27 cellular contexts compared by ENCODE assay signal in genomic region chr2:71608034-71608433, GRCh38.
A peak's percentile ranks its signal among the peaks of the same experiment; 100 is the strongest.
DNase-seq lines count a peak whose midpoint lies in the region; ATAC-seq and TF ChIP-seq lines count a peak whose summit lies in the region.
"Had no signal": no experiment of that assay in that cellular context is flagged by ENCODE, and none has a peak within 500 bp of the region (broad histone marks: within the 10 kb centered on the region; RNA-seq: fewer than 3 reads in every experiment).

No MANE protein-coding gene starts in this region.

- H3K4me1 Mint-ChIP-seq in activated naive CD4-positive, alpha-beta T cell treated with anti-CD3 and anti-CD28 coated beads, Interleukin-2, amount 10 ng/mL, durations not matched to agents 7 days and 5 days, result peaks cover 13% of the 10 kb centered on the region
- peaks cover 5% of the 10 kb centered on the region for H3K4me1 Mint-ChIP-seq in activated naive CD4-positive, alpha-beta T cell treated with anti-CD3 and anti-CD28 coated beads for 36 hours (ENCODE audit: low read depth)

- intact Hi-C loops in activated naive CD4-positive, alpha-beta T cell treated with anti-CD3 and anti-CD28 coated beads for 36 hours (cut with micrococcal nuclease), result no loop called here
- intact Hi-C loops in stomach (cut with DNase I; ENCODE audit: low total_unique reads), result no loop called here

- peak; percentile 10 for DNase-seq in activated naive CD4-positive, alpha-beta T cell treated with anti-CD3 and anti-CD28 coated beads, Interleukin-2, amount 10 ng/mL, durations not matched to agents 7 days and 5 days
- no peak for DNase-seq in activated naive CD4-positive, alpha-beta T cell treated with anti-CD3 and anti-CD28 coated beads for 36 hours
- DNase-seq in WERI-Rb-1 (peak; percentile 7), left lobe of liver (ENCODE audit: low spot score) (peak; percentile 12), stomach (peak; percentile 13), dermis blood vessel endothelial cell (no peak), OCI-M1 (lab: John Stamatoyannopoulos, UW) (no peak)
- DNase-seq: activated CD4-positive, alpha-beta T cell treated with anti-CD3 and anti-CD28 coated beads for 4 hours; activated T-cell treated with anti-CD3 and anti-CD28 coated beads, Interleukin-2, amount 50 U/mL, for 72 hours; BE2C; effector memory CD8-positive, alpha-beta T cell; foreskin melanocyte; Karpas-422; midbrain; NCI-H1694; NCI-H2171; NCI-H510A treated with DMSO at 0.1 percent for 48 hours; SJCRH30; transverse colon had no signal

- H3K27ac Mint-ChIP-seq in activated naive CD4-positive, alpha-beta T cell treated with anti-CD3 and anti-CD28 coated beads, Interleukin-2, amount 10 ng/mL, durations not matched to agents 7 days and 5 days, result no peak overlapping the region
- no peak overlapping the region for H3K27ac Mint-ChIP-seq in activated naive CD4-positive, alpha-beta T cell treated with anti-CD3 and anti-CD28 coated beads for 36 hours
- H3K27ac Mint-ChIP-seq: activated T-cell treated with anti-CD3 and anti-CD28 coated beads, Interleukin-2, amount 50 U/mL, for 72 hours; effector memory CD8-positive, alpha-beta T cell; naive thymus-derived CD8-positive, alpha-beta T cell had no signal

- H3K4me3 Mint-ChIP-seq in activated naive CD4-positive, alpha-beta T cell treated with anti-CD3 and anti-CD28 coated beads, Interleukin-2, amount 10 ng/mL, durations not matched to agents 7 days and 5 days, result no peak overlapping the region
- no peak overlapping the region for H3K4me3 Mint-ChIP-seq in activated naive CD4-positive, alpha-beta T cell treated with anti-CD3 and anti-CD28 coated beads for 36 hours
- H3K4me3 Mint-ChIP-seq: activated T-cell treated with anti-CD3 and anti-CD28 coated beads, Interleukin-2, amount 50 U/mL, for 72 hours; brain; effector memory CD8-positive, alpha-beta T cell; naive thymus-derived CD8-positive, alpha-beta T cell; stimulated activated naive CD8-positive, alpha-beta T cell treated with anti-CD3 and anti-CD28 coated beads, Interleukin-15, amount 100 ng/mL, for 72 hours had no signal

- no peak for TF ChIP-seq EP300 in stomach (IDR thresholded peaks at IDR 0.05)

- H3K4me3 ChIP-seq in WERI-Rb-1 (ENCODE audit: low read depth, low read length) (no peak overlapping the region), stomach (no peak overlapping the region)
- H3K4me3 ChIP-seq: esophagus muscularis mucosa, hepatocyte, pancreas, SJCRH30, transverse colon had no signal

- no peaks in the 10 kb centered on the region for H3K36me3 Mint-ChIP-seq in activated naive CD4-positive, alpha-beta T cell treated with anti-CD3 and anti-CD28 coated beads, Interleukin-2, amount 10 ng/mL, durations not matched to agents 7 days and 5 days
- H3K36me3 Mint-ChIP-seq in activated naive CD4-positive, alpha-beta T cell treated with anti-CD3 and anti-CD28 coated beads for 36 hours (ENCODE audit: low read depth), result no peaks in the 10 kb centered on the region
- H3K36me3 Mint-ChIP-seq: brain; naive thymus-derived CD8-positive, alpha-beta T cell had no signal

- 59 to 78% (median 74%) methylated on average over 6 of the region's 6 CpGs for WGBS in stomach, 5 donors

- H3K27ac ChIP-seq in WERI-Rb-1, result no peak overlapping the region
- H3K27ac ChIP-seq in stomach, result no peak overlapping the region
- H3K27ac ChIP-seq: esophagus muscularis mucosa, hepatocyte, pancreas, SJCRH30, transverse colon had no signal

- TF ChIP-seq CTCF in WERI-Rb-1 (IDR thresholded peaks at IDR 0.05; ENCODE audit: low read depth, low read length) (no peak), stomach (IDR thresholded peaks at IDR 0.05) (no peak)

- H3K27me3 ChIP-seq in WERI-Rb-1 (ENCODE audit: insufficient read depth, low read depth, severe bottlenecking), result no peaks in the 10 kb centered on the region
- H3K27me3 ChIP-seq in stomach, result no peaks in the 10 kb centered on the region
- H3K27me3 ChIP-seq: BE2C, esophagus muscularis mucosa, pancreas, SJCRH30, transverse colon had no signal

- H3K4me1 ChIP-seq in stomach, result peaks cover 0 to 7% (median 0%) of the 10 kb centered on the region in 4 donors
- H3K4me1 ChIP-seq: BE2C, pancreas, SJCRH30, transverse colon had no signal

- H3K36me3 ChIP-seq in WERI-Rb-1, result no peaks in the 10 kb centered on the region
- peaks cover 0 to 6% (median 0%) of the 10 kb centered on the region in 4 donors for H3K36me3 ChIP-seq in stomach
- H3K36me3 ChIP-seq: BE2C, pancreas, SJCRH30, transverse colon had no signal

- H3K9me3 ChIP-seq in WERI-Rb-1 (ENCODE audit: severe bottlenecking) (no peaks in the 10 kb centered on the region), stomach (no peaks in the 10 kb centered on the region)
- H3K9me3 ChIP-seq: BE2C, esophagus muscularis mucosa, pancreas, SJCRH30, transverse colon had no signal

- H3K9me3 Mint-ChIP-seq in activated naive CD4-positive, alpha-beta T cell treated with anti-CD3 and anti-CD28 coated beads, Interleukin-2, amount 10 ng/mL, durations not matched to agents 7 days and 5 days, result no peaks in the 10 kb centered on the region
- no peaks in the 10 kb centered on the region for H3K9me3 Mint-ChIP-seq in activated naive CD4-positive, alpha-beta T cell treated with anti-CD3 and anti-CD28 coated beads for 36 hours
- H3K9me3 Mint-ChIP-seq: activated T-cell treated with anti-CD3 and anti-CD28 coated beads, Interleukin-2, amount 50 U/mL, for 72 hours; effector memory CD8-positive, alpha-beta T cell; naive thymus-derived CD8-positive, alpha-beta T cell; stimulated activated naive CD8-positive, alpha-beta T cell treated with anti-CD3 and anti-CD28 coated beads, Interleukin-15, amount 100 ng/mL, for 72 hours had no signal

- ATAC-seq in left lobe of liver, result no peak
- ATAC-seq in HG02870 (IDR thresholded peaks at IDR 0.05; ENCODE audit: unreplicated experiment), result no peak
- ATAC-seq: activated T-cell treated with anti-CD3 and anti-CD28 coated beads, Interleukin-2, amount 50 U/mL, for 72 hours; effector memory CD8-positive, alpha-beta T cell; naive thymus-derived CD8-positive, alpha-beta T cell; Panc1; pancreas; stimulated activated naive CD8-positive, alpha-beta T cell treated with anti-CD3 and anti-CD28 coated beads, Interleukin-15, amount 100 ng/mL, for 72 hours had no signal

- CTCF ChIA-PET in activated naive CD4-positive, alpha-beta T cell treated with anti-CD3 and anti-CD28 coated beads, Interleukin-2, amount 10 ng/mL, durations not matched to agents 7 days and 5 days (lab: Charles Lee), result no interaction called here
- CTCF ChIA-PET in activated naive CD4-positive, alpha-beta T cell treated with anti-CD3 and anti-CD28 coated beads for 36 hours (lab: Charles Lee), result no interaction called here

- peaks cover 33% of the 10 kb centered on the region for H3K27me3 Mint-ChIP-seq in activated naive CD4-positive, alpha-beta T cell treated with anti-CD3 and anti-CD28 coated beads, Interleukin-2, amount 10 ng/mL, durations not matched to agents 7 days and 5 days
- H3K27me3 Mint-ChIP-seq in activated naive CD4-positive, alpha-beta T cell treated with anti-CD3 and anti-CD28 coated beads for 36 hours (ENCODE audit: low read depth), result peaks cover 15% of the 10 kb centered on the region

- TF ChIP-seq POLR2A in stomach (IDR thresholded peaks at IDR 0.05), result no peak

Comparison
In these comparisons a context has a peak if more than half of its experiments do, and no peak if none do; other contexts are left out.
1. DNase-seq: peak in activated naive CD4-positive, alpha-beta T cell treated with anti-CD3 and anti-CD28 coated beads, Interleukin-2, amount 10 ng/mL, durations not matched to agents 7 days and 5 days (single experiment), WERI-Rb-1 (single experiment), left lobe of liver (single experiment) and stomach (single experiment); none in activated naive CD4-positive, alpha-beta T cell treated with anti-CD3 and anti-CD28 coated beads for 36 hours (single experiment), dermis blood vessel endothelial cell (single experiment) and OCI-M1 (single experiment).